8 cellular contexts compared by ENCODE assay signal in the genomic region with DNA sequence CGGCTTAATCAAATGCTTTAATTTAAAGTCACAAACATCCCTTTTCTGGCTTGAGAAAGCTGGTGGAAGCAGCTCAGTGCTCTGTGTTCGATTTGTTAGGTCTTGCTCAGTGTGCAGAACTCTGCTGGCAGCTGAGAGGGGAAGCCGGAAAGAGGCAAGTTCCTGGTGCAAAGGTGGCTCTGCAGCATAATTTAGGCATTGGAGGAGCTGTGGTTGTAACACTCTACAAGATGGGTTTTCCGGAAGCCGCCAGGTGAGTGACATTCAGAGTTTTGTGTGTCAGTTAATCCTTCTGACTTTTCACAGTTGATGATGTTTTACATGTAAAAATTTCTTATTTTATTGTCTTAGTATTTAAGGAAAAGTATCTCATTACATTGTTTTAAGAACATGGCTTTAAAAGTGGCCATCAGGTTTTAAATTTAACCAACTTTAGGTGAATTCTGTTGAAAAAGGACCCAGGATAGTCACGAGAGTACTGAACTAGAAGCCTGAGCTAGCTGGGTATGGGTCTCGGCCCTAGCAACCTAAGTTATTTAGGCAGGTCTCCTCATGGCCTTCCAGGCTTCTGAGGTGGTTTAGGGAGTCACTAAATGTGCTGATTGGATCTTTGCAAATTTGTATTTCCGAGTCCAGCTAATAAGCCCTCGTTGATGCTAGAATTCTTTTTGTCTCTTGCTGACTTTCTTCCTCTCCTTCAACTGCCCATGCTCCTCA. TPM values are rescaled to one million over a fixed set of nuclear protein-coding genes. Genes with fewer than 3 reads are reported as not detected.
DNase-seq lines count a peak whose midpoint lies in the region; ATAC-seq, FAIRE-seq and TF ChIP-seq lines count a peak whose summit lies in the region.

No MANE protein-coding gene starts in this region.

- H3K4me3 ChIP-seq in A549: peak overlapping the region; percentile 62

- peaks cover 12% of the 10 kb centered on the region; the same call in 2 of the 3 replicates for H3K4me1 ChIP-seq in A549

- DNase-seq in A549 (ENCODE audit: low read depth in 1 of 2, low spot score in 1 of 2) (peak; percentile 44 to 78), NCI-H345 (lab: John Stamatoyannopoulos, UW) (peak; percentile 90), activated B cell treated with CpG ODN at 0.5 μM for 24 hours (peak; percentile 37), cerebellar cortex (ENCODE audit: low spot score) (peak; percentile 90), islet precursor cell (peak; percentile 90)
- DNase-seq in stimulated activated CD4-positive, alpha-beta T cell treated with anti-CD3 and anti-CD28 coated beads, Interleukin-12 subunit alpha, Interleukin-12 subunit beta, amount 100 ng/mL, for 48 hours (ENCODE audit: low read depth in 2 of 3, low spot score in 1 of 3): peak; percentile 62 to 69 (median 67)

- peak overlapping the region; percentile 93 for H3K4me2 ChIP-seq in A549

- 4% methylated on average over 9 of the region's 9 CpGs for WGBS in A549 (ENCODE audit: missing lambda C conversion rate)

- H3K27ac Mint-ChIP-seq in activated B cell treated with CpG ODN at 0.5 μM for 24 hours: peak overlapping the region; percentile 72

- peak overlapping the region; percentile 75 to 80 for H3K27ac ChIP-seq in A549

- H3K4me3 Mint-ChIP-seq in activated B cell treated with CpG ODN at 0.5 μM for 24 hours: peak overlapping the region; percentile 92

- peaks cover 36% of the 10 kb centered on the region for H3K4me1 Mint-ChIP-seq in activated B cell treated with CpG ODN at 0.5 μM for 24 hours

- H3K36me3 Mint-ChIP-seq in activated B cell treated with CpG ODN at 0.5 μM for 24 hours (ENCODE audit: low read depth): peaks cover 19% of the 10 kb centered on the region

- intact Hi-C loops in activated B cell treated with CpG ODN at 0.5 μM for 24 hours (cut with micrococcal nuclease): loop anchor here (1.0 to 10.0 kb wide), 6 partner anchors 94 to 1140 kb away; a partner anchor contains a TSS

- TF ChIP-seq CTCF in A549 (IDR thresholded peaks at IDR 0.05) (no peak), activated B cell treated with CpG ODN at 0.5 μM for 24 hours (IDR thresholded peaks at IDR 0.05) (no peak)

- no peaks in the 10 kb centered on the region for H3K9me3 Mint-ChIP-seq in activated B cell treated with CpG ODN at 0.5 μM for 24 hours

- no peak for FAIRE-seq in A549 (lab: Jason Lieb, UNC)

- CTCF ChIA-PET in A549 (lab: Yijun Ruan, JAX) (interaction anchor here (0.7 to 1.1 kb wide), 3 partner anchors 15 to 158 kb away, joined by 3 to 9 read pairs (median 3); no protein-coding TSS in a partner anchor), activated B cell treated with CpG ODN at 0.5 μM for 24 hours (lab: Charles Lee) (no interaction called here)

- no peaks in the 10 kb centered on the region for H3K9me3 ChIP-seq in A549

- no peaks in the 10 kb centered on the region for H3K27me3 Mint-ChIP-seq in activated B cell treated with CpG ODN at 0.5 μM for 24 hours

- ATAC-seq in A549: peak; percentile 94 to 97
- ATAC-seq in GM18867 (IDR thresholded peaks at IDR 0.05; ENCODE audit: unreplicated experiment): peak; percentile 89
- peak; percentile 72 for ATAC-seq in HG03196 (IDR thresholded peaks at IDR 0.05; ENCODE audit: unreplicated experiment)
- peak; percentile 94 for ATAC-seq in activated B cell treated with CpG ODN at 0.5 μM for 24 hours (ENCODE audit: low read depth)

- no peak; a peak in 1 of 5 replicates for TF ChIP-seq RAD21 in A549 (conservative IDR thresholded peaks at IDR 0.05 in 1 of 2, IDR thresholded peaks at IDR 0.05 in 1 of 2)

- POLR2A ChIA-PET in A549 (lab: Yijun Ruan, JAX) (interaction anchor here (0.7 kb wide), 1 partner anchor 93 kb away, joined by 3 read pairs; a partner anchor contains a TSS), activated B cell treated with CpG ODN at 0.5 μM for 24 hours (lab: Charles Lee) (interaction anchor here (0.9 to 1.4 kb wide), 2 partner anchors 352 to 982 kb away, joined by 3 to 4 read pairs; no protein-coding TSS in a partner anchor)

- TF ChIP-seq EP300 in A549 (IDR thresholded peaks at IDR 0.05): no peak

- TF ChIP-seq POLR2A in A549 (IDR thresholded peaks at IDR 0.05; ENCODE audit: low read length): no peak

TF ChIP-seq in A549, 52 proteins besides CTCF, POLR2A, EP300 and RAD21:
- 0 out of 3 replicates have a peak, but pooled peaks have one; percentile 8 for TF ChIP-seq SMC3 (IDR thresholded peaks at IDR 0.05)
- TF ChIP-seq NPAS2 (CRISPR knock-in tag; IDR thresholded peaks at IDR 0.05; ENCODE audit: borderline replicate concordance): no peak
- TF ChIP-seq GATA3 (IDR thresholded peaks at IDR 0.05; ENCODE audit: borderline replicate concordance): no peak
- no peak for TF ChIP-seq FOSB (CRISPR knock-in tag; IDR thresholded peaks at IDR 0.05)
- no peak for TF ChIP-seq RARB (CRISPR knock-in tag; IDR thresholded peaks at IDR 0.05)
- TF ChIP-seq, protein P1, sequence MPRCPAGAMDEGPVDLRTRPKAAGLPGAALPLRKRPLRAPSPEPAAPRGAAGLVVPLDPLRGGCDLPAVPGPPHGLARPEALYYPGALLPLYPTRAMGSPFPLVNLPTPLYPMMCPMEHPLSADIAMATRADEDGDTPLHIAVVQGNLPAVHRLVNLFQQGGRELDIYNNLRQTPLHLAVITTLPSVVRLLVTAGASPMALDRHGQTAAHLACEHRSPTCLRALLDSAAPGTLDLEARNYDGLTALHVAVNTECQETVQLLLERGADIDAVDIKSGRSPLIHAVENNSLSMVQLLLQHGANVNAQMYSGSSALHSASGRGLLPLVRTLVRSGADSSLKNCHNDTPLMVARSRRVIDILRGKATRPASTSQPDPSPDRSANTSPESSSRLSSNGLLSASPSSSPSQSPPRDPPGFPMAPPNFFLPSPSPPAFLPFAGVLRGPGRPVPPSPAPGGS (IDR thresholded peaks at IDR 0.05): no peak
- no peak for TF ChIP-seq KDM1A (IDR thresholded peaks at IDR 0.05; ENCODE audit: low read depth)

RNA-seq across cellular contexts. Expression of a gene that starts 47.1 kb away (rescaled TPM):
- polyA plus RNA-seq in A549 (2011; rRNA removed): 0.05 and 0.15 TPM in 2 replicates
- polyA plus RNA-seq in A549 (2012; cell fraction: cytosol; rRNA removed): 0.01 TPM in 1 of 2 replicates, not detected in the other
- 0.05 and 0.17 TPM in 2 replicates for polyA plus RNA-seq in A549 (2012; cell fraction: nucleus; rRNA removed)
- polyA plus RNA-seq in A549 (2017; fragmentation: RNase III; extraction: RNeasy Plus Mini Kit Qiagen cat#74134 plus additional on column Dnase treatment): not detected in 3 replicates
- not detected in 2 replicates for polyA minus RNA-seq in A549 (2011; rRNA and poly(A)+ RNA removed)
- total RNA-seq in activated B cell treated with CpG ODN at 0.5 μM for 24 hours: not detected in 2 replicates

Comparison
In these comparisons a context has a peak if more than half of its experiments do, and no peak if none do; other contexts are left out.
1. Peak in every context shown above with its lines: DNase-seq, ATAC-seq, H3K4me3 ChIP-seq and H3K27ac ChIP-seq.
2. DNase-seq: peak in every context shown above with its lines; median percentile 90 in NCI-H345; 90 in cerebellar cortex; 90 in islet precursor cell; 67 in stimulated activated CD4-positive, alpha-beta T cell treated with anti-CD3 and anti-CD28 coated beads, Interleukin-12 subunit alpha, Interleukin-12 subunit beta, amount 100 ng/mL, for 48 hours; 61 in A549; 37 in activated B cell treated with CpG ODN at 0.5 μM for 24 hours.